In genomic region chr18:55763805-55764204, GRCh38 we compare ENCODE assay signal across 2 cellular contexts.
TF ChIP-seq lines count a peak whose summit lies in the region.

No MANE protein-coding gene starts in this region.

TF ChIP-seq in IMR-90, 13 proteins besides CTCF, POLR2A, EP300 and RAD21:
- TF ChIP-seq FOS (IDR thresholded peaks at IDR 0.05; ENCODE audit: low read depth, low read length), result no peak
- no peak for TF ChIP-seq CHD1 (IDR thresholded peaks at IDR 0.05; ENCODE audit: low read depth, low read length)
- no peak for TF ChIP-seq ELK1 (IDR thresholded peaks at IDR 0.05; ENCODE audit: borderline replicate concordance, low read depth, low read length)
- no peak for TF ChIP-seq MAZ (IDR thresholded peaks at IDR 0.05; ENCODE audit: borderline replicate concordance, low read depth, low read length)
- TF ChIP-seq USF2 (IDR thresholded peaks at IDR 0.05; ENCODE audit: low read depth, low read length), result no peak
- TF ChIP-seq SMC3 (IDR thresholded peaks at IDR 0.05; ENCODE audit: low read depth, low read length), result no peak
- no peak for TF ChIP-seq CEBPB (IDR thresholded peaks at IDR 0.05; ENCODE audit: low read depth, low read length)
- TF ChIP-seq RFX5 (IDR thresholded peaks at IDR 0.05; ENCODE audit: low read depth, low read length), result no peak
- no peak for TF ChIP-seq NFE2L2 (IDR thresholded peaks at IDR 0.05; ENCODE audit: low read depth, low read length)
- no peak for TF ChIP-seq BHLHE40 (IDR thresholded peaks at IDR 0.05; ENCODE audit: low read depth, low read length)
- no peak for TF ChIP-seq MAFK (IDR thresholded peaks at IDR 0.05; ENCODE audit: low read depth, low read length)
- TF ChIP-seq RCOR1 (IDR thresholded peaks at IDR 0.05; ENCODE audit: insufficient replicate concordance, low read length), result no peak
- no peak for TF ChIP-seq MXI1 (IDR thresholded peaks at IDR 0.05; ENCODE audit: borderline replicate concordance, low read depth, low read length)
TF ChIP-seq in IMR-90: peak in this region for 0.

TF ChIP-seq in SK-N-SH, 30 proteins besides CTCF, POLR2A, EP300 and RAD21:
- TF ChIP-seq RFX5 (IDR thresholded peaks at IDR 0.05; ENCODE audit: low read length), result no peak
- peak; percentile 12; the same call in 1 of the 2 replicates for TF ChIP-seq RCOR1 (IDR thresholded peaks at IDR 0.05; ENCODE audit: low read length)
- TF ChIP-seq YY1 (IDR thresholded peaks at IDR 0.05; ENCODE audit: low read depth), result no peak
- TF ChIP-seq FOXM1 (IDR thresholded peaks at IDR 0.05; ENCODE audit: low read depth), result no peak
- TF ChIP-seq NRF1 (IDR thresholded peaks at IDR 0.05; ENCODE audit: low read depth, low read length), result no peak
- TF ChIP-seq SIN3A (IDR thresholded peaks at IDR 0.05; ENCODE audit: borderline replicate concordance, low read depth, low read length), result no peak
- no peak for TF ChIP-seq EZH2phosphoT487 (IDR thresholded peaks at IDR 0.05; ENCODE audit: borderline replicate concordance, low read depth)
- TF ChIP-seq MEF2A (IDR thresholded peaks at IDR 0.05; ENCODE audit: borderline replicate concordance, low read depth), result no peak
TF ChIP-seq in SK-N-SH: peak in this region for 1.
